ENCODE assay signal across 19 cellular contexts in genomic region chr9:134895103-134895502, GRCh38. TPM values are rescaled to one million over a fixed set of nuclear protein-coding genes. Genes with fewer than 3 reads are reported as not detected.
DNase-seq lines count a peak whose midpoint lies in the region.
"Had no signal": no experiment of that assay in that cellular context is flagged by ENCODE, and none has a peak within 500 bp of the region (broad histone marks: within the 10 kb centered on the region; RNA-seq: fewer than 3 reads in every experiment).

No MANE protein-coding gene starts in this region.

- no peak overlapping the region for H3K4me3 ChIP-seq in SJCRH30
- H3K4me3 ChIP-seq: ascending aorta, GM12878, smooth muscle cell had no signal

- H3K27ac ChIP-seq in SJCRH30: peak overlapping the region; percentile 32; the same call in 1 of the 2 replicates
- H3K27ac ChIP-seq: 22Rv1, ascending aorta had no signal

- H3K36me3 ChIP-seq in SJCRH30: no peaks in the 10 kb centered on the region
- H3K36me3 ChIP-seq: ascending aorta had no signal

- H3K27me3 ChIP-seq in SJCRH30: no peaks in the 10 kb centered on the region
- H3K27me3 ChIP-seq: ascending aorta had no signal

- DNase-seq in DMS 273 (lab: John Stamatoyannopoulos, UW; ENCODE audit: unreplicated experiment): peak; percentile 53
- no peak for DNase-seq in DMS 273 treated with DMSO at 0.1 percent for 48 hours (lab: John Stamatoyannopoulos, UW)
- DNase-seq in SJCRH30: peak in 1 of 2 experiments; percentile 2
- peak; percentile 81 for DNase-seq in fibroblast of the conjunctiva (ENCODE audit: low read depth)
- peak; percentile 86 for DNase-seq in smooth muscle cell of the brain vasculature (ENCODE audit: low read depth, low spot score)
- DNase-seq in stimulated activated CD4-positive, alpha-beta T cell treated with anti-CD3 and anti-CD28 coated beads, Interleukin-1b, Interleukin-23, amount 100 ng/mL, for 48 hours: no peak
- no peak for DNase-seq in G401 (ENCODE audit: low spot score)
- no peak for DNase-seq in NCI-H1694 treated with DMSO at 0.1 percent for 48 hours (lab: John Stamatoyannopoulos, UW)
- DNase-seq: activated CD4-positive, alpha-beta T cell treated with anti-CD3 and anti-CD28 coated beads, Interleukin-2, amount 50 U/mL, for 4 hours; activated gamma-delta T cell; immature natural killer cell had no signal

- H3K9me3 ChIP-seq in SJCRH30 (replicated peaks): peaks cover 7% of the 10 kb centered on the region

- peaks cover 22% of the 10 kb centered on the region for H3K4me1 ChIP-seq in SJCRH30

- in situ Hi-C loops in G401 (cut with HindIII; ENCODE audit: low sequenced_read_pairs): no loop called here

RNA-seq across cellular contexts. Expression of gene FCN2, which starts 14.5 kb away (rescaled TPM):
- total RNA-seq in SJCRH30 (2014; rRNA removed; shearing (Covaris generic)): not detected in 2 replicates
- total RNA-seq in G401 (2014; rRNA removed; shearing (Covaris generic)): not detected in 2 replicates
- total RNA-seq: ascending aorta; CD8-positive, alpha-beta T cell; frontal cortex; GM12878; H1; SK-MEL-5; smooth muscle cell had no signal

RNA-seq across cellular contexts. Expression of gene FCN1, which starts 22.6 kb away (rescaled TPM):
- total RNA-seq in SJCRH30 (2014; rRNA removed; shearing (Covaris generic)): not detected in 2 replicates
- not detected in 2 replicates for total RNA-seq in G401 (2014; rRNA removed; shearing (Covaris generic))
- total RNA-seq: ascending aorta, H1, SK-MEL-5, smooth muscle cell had no signal

Comparison
In these comparisons a context has a peak if more than half of its experiments do, and no peak if none do; other contexts are left out.
1. DNase-seq: peak in DMS 273 (single experiment), fibroblast of the conjunctiva (single experiment) and smooth muscle cell of the brain vasculature (single experiment); none in DMS 273 treated with DMSO at 0.1 percent for 48 hours (single experiment), stimulated activated CD4-positive, alpha-beta T cell treated with anti-CD3 and anti-CD28 coated beads, Interleukin-1b, Interleukin-23, amount 100 ng/mL, for 48 hours (single experiment), G401 (single experiment) and NCI-H1694 treated with DMSO at 0.1 percent for 48 hours (single experiment).